In genomic region chr11:104098555-104098954, GRCh38 we compare ENCODE assay signal across 1 cellular context.
TF ChIP-seq lines count a peak whose summit lies in the region.

No MANE protein-coding gene starts in this region.

TF ChIP-seq in A549, 52 proteins besides CTCF, POLR2A, EP300 and RAD21 (continued from another document):
- no peak for TF ChIP-seq MAZ (IDR thresholded peaks at IDR 0.05; ENCODE audit: borderline replicate concordance, low read depth, low read length)
- TF ChIP-seq HDAC2 (IDR thresholded peaks at IDR 0.05), result no peak
- TF ChIP-seq KDM5A (IDR thresholded peaks at IDR 0.05), result no peak
